1 cellular context compared by ENCODE assay signal in the genomic region with DNA sequence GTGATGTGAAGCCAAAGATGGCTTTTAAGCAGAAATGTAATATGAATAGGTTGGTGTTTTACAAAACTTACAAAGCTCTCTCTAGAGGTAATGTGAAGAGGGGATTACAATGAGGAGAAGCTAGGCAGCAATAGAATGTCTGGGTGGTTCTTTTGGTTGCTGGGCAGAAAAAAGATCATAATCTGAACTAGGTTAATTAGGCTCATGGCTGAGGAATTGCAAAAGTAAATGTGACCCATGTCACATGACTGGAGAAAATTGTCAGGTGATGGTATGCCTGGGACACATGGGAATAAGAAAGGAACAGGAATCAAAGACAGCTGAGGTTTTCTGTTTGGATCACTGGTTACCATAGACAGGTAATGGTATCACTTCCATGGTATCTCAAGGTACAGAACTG.
TF ChIP-seq lines count a peak whose summit lies in the region.

No MANE protein-coding gene starts in this region.

TF ChIP-seq in SK-N-SH treated with all-trans-retinoic acid at 6 μM for 48 hours, 23 proteins besides CTCF, POLR2A, EP300 and RAD21 (continued from another document):
- TF ChIP-seq GLIS3 (CRISPR knock-in tag; IDR thresholded peaks at IDR 0.05) (no peak), ZNF565 (CRISPR knock-in tag; conservative IDR thresholded peaks at IDR 0.05; ENCODE audit: low read depth) (no peak), ZNF8 (CRISPR knock-in tag; IDR thresholded peaks at IDR 0.05) (no peak), TOX (CRISPR knock-in tag; IDR thresholded peaks at IDR 0.05; ENCODE audit: borderline replicate concordance) (no peak), TCF4 (CRISPR knock-in tag; IDR thresholded peaks at IDR 0.05; ENCODE audit: borderline replicate concordance) (no peak), ZFP3 (CRISPR knock-in tag; IDR thresholded peaks at IDR 0.05) (no peak), PPARA (CRISPR knock-in tag; IDR thresholded peaks at IDR 0.05; ENCODE audit: borderline replicate concordance) (no peak), ZC3H10 (CRISPR knock-in tag; IDR thresholded peaks at IDR 0.05) (no peak)
- TF ChIP-seq, protein P1, sequence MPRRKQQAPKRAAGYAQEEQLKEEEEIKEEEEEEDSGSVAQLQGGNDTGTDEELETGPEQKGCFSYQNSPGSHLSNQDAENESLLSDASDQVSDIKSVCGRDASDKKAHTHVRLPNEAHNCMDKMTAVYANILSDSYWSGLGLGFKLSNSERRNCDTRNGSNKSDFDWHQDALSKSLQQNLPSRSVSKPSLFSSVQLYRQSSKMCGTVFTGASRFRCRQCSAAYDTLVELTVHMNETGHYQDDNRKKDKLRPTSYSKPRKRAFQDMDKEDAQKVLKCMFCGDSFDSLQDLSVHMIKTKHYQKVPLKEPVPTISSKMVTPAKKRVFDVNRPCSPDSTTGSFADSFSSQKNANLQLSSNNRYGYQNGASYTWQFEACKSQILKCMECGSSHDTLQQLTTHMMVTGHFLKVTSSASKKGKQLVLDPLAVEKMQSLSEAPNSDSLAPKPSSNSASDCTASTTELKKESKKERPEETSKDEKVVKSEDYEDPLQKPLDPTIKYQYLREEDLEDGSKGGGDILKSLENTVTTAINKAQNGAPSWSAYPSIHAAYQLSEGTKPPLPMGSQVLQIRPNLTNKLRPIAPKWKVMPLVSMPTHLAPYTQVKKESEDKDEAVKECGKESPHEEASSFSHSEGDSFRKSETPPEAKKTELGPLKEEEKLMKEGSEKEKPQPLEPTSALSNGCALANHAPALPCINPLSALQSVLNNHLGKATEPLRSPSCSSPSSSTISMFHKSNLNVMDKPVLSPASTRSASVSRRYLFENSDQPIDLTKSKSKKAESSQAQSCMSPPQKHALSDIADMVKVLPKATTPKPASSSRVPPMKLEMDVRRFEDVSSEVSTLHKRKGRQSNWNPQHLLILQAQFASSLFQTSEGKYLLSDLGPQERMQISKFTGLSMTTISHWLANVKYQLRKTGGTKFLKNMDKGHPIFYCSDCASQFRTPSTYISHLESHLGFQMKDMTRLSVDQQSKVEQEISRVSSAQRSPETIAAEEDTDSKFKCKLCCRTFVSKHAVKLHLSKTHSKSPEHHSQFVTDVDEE (CRISPR knock-in tag; IDR thresholded peaks at IDR 0.05) = no peak
- TF ChIP-seq, protein P2, sequence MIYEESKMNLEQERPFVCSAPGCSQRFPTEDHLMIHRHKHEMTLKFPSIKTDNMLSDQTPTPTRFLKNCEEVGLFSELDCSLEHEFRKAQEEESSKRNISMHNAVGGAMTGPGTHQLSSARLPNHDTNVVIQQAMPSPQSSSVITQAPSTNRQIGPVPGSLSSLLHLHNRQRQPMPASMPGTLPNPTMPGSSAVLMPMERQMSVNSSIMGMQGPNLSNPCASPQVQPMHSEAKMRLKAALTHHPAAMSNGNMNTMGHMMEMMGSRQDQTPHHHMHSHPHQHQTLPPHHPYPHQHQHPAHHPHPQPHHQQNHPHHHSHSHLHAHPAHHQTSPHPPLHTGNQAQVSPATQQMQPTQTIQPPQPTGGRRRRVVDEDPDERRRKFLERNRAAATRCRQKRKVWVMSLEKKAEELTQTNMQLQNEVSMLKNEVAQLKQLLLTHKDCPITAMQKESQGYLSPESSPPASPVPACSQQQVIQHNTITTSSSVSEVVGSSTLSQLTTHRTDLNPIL (CRISPR knock-in tag; IDR thresholded peaks at IDR 0.05; ENCODE audit: low read depth) = no peak
